8 cellular contexts compared by ENCODE assay signal in genomic region chr14:63388766-63389431, GRCh38.
A peak's percentile ranks its signal among the peaks of the same experiment; 100 is the strongest.
DNase-seq lines count a peak whose midpoint lies in the region; ATAC-seq and TF ChIP-seq lines count a peak whose summit lies in the region.

No MANE protein-coding gene starts in this region.

- H3K9me3 ChIP-seq in CD8-positive, alpha-beta memory T cell (ENCODE audit: low read length), result no peaks in the 10 kb centered on the region
- no peaks in the 10 kb centered on the region for H3K9me3 ChIP-seq in cardiac muscle cell (ENCODE audit: low read depth)

- POLR2A ChIA-PET in CD8-positive, alpha-beta memory T cell (lab: Charles Lee), result no interaction called here

- H3K27me3 ChIP-seq in CD8-positive, alpha-beta memory T cell (ENCODE audit: insufficient read depth, low read length, poor library complexity, severe bottlenecking), result no peaks in the 10 kb centered on the region
- H3K27me3 ChIP-seq in cardiac muscle cell, result no peaks in the 10 kb centered on the region

- H3K4me1 Mint-ChIP-seq in CD8-positive, alpha-beta memory T cell, result peaks cover 6 to 12% (median 9%) of the 10 kb centered on the region in 3 donors

- TF ChIP-seq CTCF in cardiac muscle cell (IDR thresholded peaks at IDR 0.05; ENCODE audit: low read depth, low read length), result peak; percentile 90

- H3K36me3 ChIP-seq in CD8-positive, alpha-beta memory T cell (ENCODE audit: insufficient read depth, low read length), result peaks cover 16% of the 10 kb centered on the region
- peaks cover 3% of the 10 kb centered on the region for H3K36me3 ChIP-seq in cardiac muscle cell

- H3K4me1 ChIP-seq in CD8-positive, alpha-beta memory T cell (ENCODE audit: insufficient read depth, low read length), result peaks cover 5% of the 10 kb centered on the region
- no peaks in the 10 kb centered on the region for H3K4me1 ChIP-seq in cardiac muscle cell (ENCODE audit: low read depth)

- peaks cover 0 to 90% (median 17%) of the 10 kb centered on the region in 3 donors for H3K36me3 Mint-ChIP-seq in CD8-positive, alpha-beta memory T cell

- CTCF ChIA-PET in CD8-positive, alpha-beta memory T cell (lab: Charles Lee), result interaction anchor here (1.1 to 2.5 kb wide), 4 partner anchors 152 to 382 kb away, joined by 3 to 7 read pairs (median 3); no protein-coding TSS in a partner anchor

- H3K4me3 Mint-ChIP-seq in CD8-positive, alpha-beta memory T cell, result no peak overlapping the region

- H3K4me3 ChIP-seq in CD8-positive, alpha-beta memory T cell (ENCODE audit: low read length), result no peak overlapping the region
- H3K4me3 ChIP-seq in cardiac muscle cell, result no peak overlapping the region

- H3K27me3 Mint-ChIP-seq in CD8-positive, alpha-beta memory T cell, result no peaks in the 10 kb centered on the region

- no peak overlapping the region for H3K27ac ChIP-seq in CD8-positive, alpha-beta memory T cell (ENCODE audit: low read depth, low read length)
- no peak overlapping the region for H3K27ac ChIP-seq in cardiac muscle cell

- peak; percentile 9 to 60 (median 16) for DNase-seq in CD8-positive, alpha-beta memory T cell
- DNase-seq in SHP77 (lab: John Stamatoyannopoulos, UW) (peak; percentile 1 to 20), cardiac muscle cell (ENCODE audit: low read depth in 1 of 2, low spot score in 1 of 2) (peak; percentile 67 to 76), putamen (ENCODE audit: low spot score) (peak; percentile 39)
- DNase-seq in activated naive CD4-positive, alpha-beta T cell treated with Interleukin-2 at 50 U/mL for 16 hours, result peak; percentile 66

- ATAC-seq in GM19351 (IDR thresholded peaks at IDR 0.05; ENCODE audit: unreplicated experiment), result peak; percentile 88
- peak; percentile 68 for ATAC-seq in HG03565 (IDR thresholded peaks at IDR 0.05; ENCODE audit: unreplicated experiment)
- no peak for ATAC-seq in GM18873 (IDR thresholded peaks at IDR 0.05; ENCODE audit: low FRiP score, unreplicated experiment)

- peak overlapping the region in 3 of 8 donors; percentile 7 to 32 (median 13) for H3K27ac Mint-ChIP-seq in CD8-positive, alpha-beta memory T cell

- no peaks in the 10 kb centered on the region for H3K9me3 Mint-ChIP-seq in CD8-positive, alpha-beta memory T cell

Comparison
In these comparisons a context has a peak if more than half of its experiments do, and no peak if none do; other contexts are left out.
1. DNase-seq: peak in every context shown above with its lines; median percentile 72 in cardiac muscle cell; 66 in activated naive CD4-positive, alpha-beta T cell treated with Interleukin-2 at 50 U/mL for 16 hours; 39 in putamen; 16 in CD8-positive, alpha-beta memory T cell; 10 in SHP77.